Comparison of ENCODE assay signal across 31 cellular contexts in the genomic region with DNA sequence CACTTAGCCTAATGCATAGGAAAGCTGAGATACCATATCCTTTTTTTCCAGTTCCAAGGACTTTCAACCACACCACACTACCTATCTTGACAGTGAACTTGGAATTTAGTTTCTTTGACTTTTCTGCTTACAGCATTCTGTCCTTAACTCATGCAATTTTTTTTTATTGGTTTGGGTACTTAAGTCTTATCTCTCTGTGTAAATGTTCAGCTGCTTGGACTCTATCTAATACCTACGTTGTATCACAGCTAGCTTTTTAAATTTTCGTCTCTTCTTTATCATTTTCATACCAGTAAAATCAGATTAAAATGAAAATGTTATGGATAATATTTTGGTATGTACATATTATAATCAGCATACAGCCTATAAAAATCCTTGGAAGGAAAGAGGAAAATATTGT.
"Had no signal": no experiment of that assay in that cellular context is flagged by ENCODE, and none has a peak within 500 bp of the region (broad histone marks: within the 10 kb centered on the region; RNA-seq: fewer than 3 reads in every experiment).

No MANE protein-coding gene starts in this region.

- H3K4me1 ChIP-seq: adrenal gland had no signal

- ATAC-seq: activated CD4-positive, CD25-positive, alpha-beta regulatory T cell treated with anti-CD3 and anti-CD28 coated beads, Interleukin-2, amount 50 U/mL, for 24 hours; activated CD8-positive, alpha-beta T cell treated with anti-CD3 and anti-CD28 coated beads for 36 hours; activated naive CD8-positive, alpha-beta T cell treated with anti-CD3 and anti-CD28 coated beads, Interleukin-2, amount 50 U/mL, for 24 hours; activated T-cell treated with anti-CD3 and anti-CD28 coated beads, Interleukin-2, amount 50 U/mL, for 4 hours; activated T-helper 17 cell treated with anti-CD3 and anti-CD28 coated beads, Interleukin-2, amount 50 U/mL, for 72 hours; body of pancreas; effector memory CD8-positive, alpha-beta T cell; T-cell had no signal

- H3K9me3 ChIP-seq: adrenal gland, body of pancreas, esophagus muscularis mucosa had no signal

- H3K4me3 ChIP-seq: adrenal gland, body of pancreas, esophagus muscularis mucosa had no signal

- H3K36me3 ChIP-seq: adrenal gland, esophagus muscularis mucosa, WERI-Rb-1 had no signal

- H3K27ac ChIP-seq: adrenal gland, WERI-Rb-1 had no signal

- H3K27me3 ChIP-seq: adrenal gland, body of pancreas, esophagus muscularis mucosa had no signal

- FAIRE-seq: colon had no signal

- DNase-seq: activated B cell treated with CpG ODN at 0.5 μM for 24 hours; activated CD4-positive, alpha-beta T cell treated with anti-CD3 and anti-CD28 coated beads for 48 hours; activated CD4-positive, alpha-beta T cell treated with anti-CD3 and anti-CD28 coated beads, Interleukin-2, amount 50 U/mL, for 1 hour; activated CD4-positive, alpha-beta T cell treated with anti-CD3 and anti-CD28 coated beads, Interleukin-2, amount 50 U/mL, for 48 hours; activated CD8-positive, alpha-beta memory T cell treated with anti-CD3 and anti-CD28 coated beads for 24 hours; activated CD8-positive, alpha-beta T cell treated with anti-CD3 and anti-CD28 coated beads for 36 hours; activated effector memory CD4-positive, alpha-beta T cell treated with Interleukin-2 at 50 U/mL for 16 hours; activated gamma-delta T cell treated with Interleukin-2 at 50 U/mL for 16 hours; activated naive CD4-positive, alpha-beta T cell treated with anti-CD3 and anti-CD28 coated beads for 36 hours; activated naive CD8-positive, alpha-beta T cell treated with anti-CD3 and anti-CD28 coated beads for 36 hours; activated naive CD8-positive, alpha-beta T cell treated with anti-CD3 and anti-CD28 coated beads, Interleukin-2, amount 50 U/mL, for 24 hours; activated T-cell treated with anti-CD3 and anti-CD28 coated beads, Interleukin-2, amount 50 U/mL, for 4 hours; adrenal gland; amygdala; aorta; body of pancreas; caudate nucleus; cortex of kidney; dermis blood vessel endothelial cell; effector CD4-positive, alpha-beta T cell; effector memory CD8-positive, alpha-beta T cell; erythroblast; foreskin melanocyte; head of caudate nucleus; T-cell; T1000; WERI-Rb-1 had no signal
